In the genomic region with DNA sequence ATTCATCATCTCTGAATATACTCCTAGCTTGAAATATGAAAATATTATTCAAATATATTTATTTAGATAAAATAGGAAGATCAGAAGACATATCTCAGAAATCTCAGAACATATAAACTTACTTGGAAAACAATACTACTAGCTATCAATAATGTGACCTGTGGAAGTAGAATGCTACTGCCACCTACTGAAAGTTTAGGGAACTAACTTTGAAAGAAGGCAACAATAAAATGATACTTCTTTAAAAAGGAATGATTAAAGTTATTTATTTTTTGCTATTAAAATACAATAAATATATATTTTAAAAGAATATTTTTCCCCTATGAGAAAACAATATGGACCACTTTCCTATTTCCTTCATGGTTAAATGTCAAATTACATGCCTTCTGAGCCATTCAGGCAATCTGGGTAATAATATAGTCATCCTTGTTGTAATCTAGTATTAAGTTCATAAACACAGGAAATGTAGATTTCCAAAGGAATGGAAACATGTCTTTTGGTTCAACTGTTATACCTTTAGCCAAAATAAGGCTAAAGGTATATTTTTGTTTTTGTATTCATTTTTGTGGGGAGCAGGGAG, we compare ENCODE assay signal across 8 cellular contexts. TPM values are rescaled to one million over a fixed set of nuclear protein-coding genes. Genes with fewer than 3 reads are reported as not detected.
A peak's percentile ranks its signal among the peaks of the same experiment; 100 is the strongest.
DNase-seq lines count a peak whose midpoint lies in the region; ATAC-seq and TF ChIP-seq lines count a peak whose summit lies in the region.

No MANE protein-coding gene starts in this region.

- DNase-seq in NOMO-1 treated with DMSO at 0.1 percent for 48 hours (lab: John Stamatoyannopoulos, UW; ENCODE audit: unreplicated experiment), result peak; percentile 40
- DNase-seq in NOMO-1 treated with dmso at 0.1 percent for 144 hours (lab: John Stamatoyannopoulos, UW; ENCODE audit: unreplicated experiment), result no peak
- DNase-seq in Panc1 (ENCODE audit: low read depth, low spot score), result no peak
- peak; percentile 6 for DNase-seq in fibroblast of gingiva (ENCODE audit: low read depth)
- DNase-seq in gastrocnemius medialis, result no peak
- no peak for DNase-seq in NCI-H226
- no peak for DNase-seq in activated naive CD8-positive, alpha-beta T cell treated with anti-CD3 and anti-CD28 coated beads, Interleukin-2, amount 50 U/mL, for 24 hours

- peak; percentile 49 for ATAC-seq in HG02870 (IDR thresholded peaks at IDR 0.05; ENCODE audit: unreplicated experiment)
- ATAC-seq in Panc1, result no peak
- ATAC-seq in gastrocnemius medialis, result no peak
- no peak for ATAC-seq in activated naive CD8-positive, alpha-beta T cell treated with anti-CD3 and anti-CD28 coated beads, Interleukin-2, amount 50 U/mL, for 24 hours

- peaks cover 4% of the 10 kb centered on the region for H3K27me3 ChIP-seq in Panc1 (ENCODE audit: control insufficient read depth, insufficient read depth, low read length)
- H3K27me3 ChIP-seq in gastrocnemius medialis, result no peaks in the 10 kb centered on the region

- H3K27me3 Mint-ChIP-seq in activated naive CD8-positive, alpha-beta T cell treated with anti-CD3 and anti-CD28 coated beads, Interleukin-2, amount 50 U/mL, for 24 hours, result peaks cover 10% of the 10 kb centered on the region

- H3K9me3 ChIP-seq in Panc1 (ENCODE audit: control insufficient read depth, insufficient read depth, low read depth, low read length), result no peaks in the 10 kb centered on the region
- H3K9me3 ChIP-seq in gastrocnemius medialis, result no peaks in the 10 kb centered on the region

- intact Hi-C loops in Panc1 (cut with micrococcal nuclease; ENCODE audit: unreplicated experiment), result loop anchor here (2.0 to 10.0 kb wide), 4 partner anchors 222 to 1804 kb away; a partner anchor contains a TSS
- intact Hi-C loops in gastrocnemius medialis (cut with DNase I; ENCODE audit: low total_unique reads), result loop anchor here (1.0 kb wide), 1 partner anchor 222 kb away; no protein-coding TSS in a partner anchor

- H3K27ac ChIP-seq in Panc1 (ENCODE audit: low read length), result no peak overlapping the region
- no peak overlapping the region for H3K27ac ChIP-seq in gastrocnemius medialis

- TF ChIP-seq CTCF in Panc1 (IDR thresholded peaks at IDR 0.05) (peak; percentile 52; the same call in 1 of the 2 replicates), gastrocnemius medialis (IDR thresholded peaks at IDR 0.05 in 4 of 5, conservative IDR thresholded peaks at IDR 0.05 in 1 of 5) (peak; percentile 35 to 79 (median 67))

- no TSS peak for BruUV-seq in Panc1 (replicated peaks; lab: Mats Ljungman, UMichigan)

- no peaks in the 10 kb centered on the region for H3K36me3 Mint-ChIP-seq in activated naive CD8-positive, alpha-beta T cell treated with anti-CD3 and anti-CD28 coated beads, Interleukin-2, amount 50 U/mL, for 24 hours (ENCODE audit: low read depth)

- H3K4me3 ChIP-seq in Panc1 (ENCODE audit: low read depth in 2 of 2, low read length in 2 of 2) (no peak overlapping the region), gastrocnemius medialis (no peak overlapping the region)

- in situ Hi-C loops in Panc1 (cut with HindIII; ENCODE audit: low pct_unique_long_range_greater_than_20kb, low sequenced_read_pairs), result no loop called here
- in situ Hi-C loops in gastrocnemius medialis (cut with MboI; ENCODE audit: low sequenced_read_pairs in 4 of 4), result loop anchor here (5.0 kb wide), 1 partner anchor 222 kb away; no protein-coding TSS in a partner anchor

- H3K36me3 ChIP-seq in Panc1 (ENCODE audit: control insufficient read depth, insufficient read depth, low read length) (no peaks in the 10 kb centered on the region), gastrocnemius medialis (no peaks in the 10 kb centered on the region)

- no peak for TF ChIP-seq POLR2A in gastrocnemius medialis (IDR thresholded peaks at IDR 0.05)

- H3K27ac Mint-ChIP-seq in activated naive CD8-positive, alpha-beta T cell treated with anti-CD3 and anti-CD28 coated beads, Interleukin-2, amount 50 U/mL, for 24 hours, result no peak overlapping the region

- H3K4me1 ChIP-seq in Panc1 (ENCODE audit: control insufficient read depth, insufficient read depth, low read length) (no peaks in the 10 kb centered on the region), gastrocnemius medialis (peaks cover 4 to 7% of the 10 kb centered on the region in 2 donors)

- POLR2A ChIA-PET in Panc1 (lab: Charles Lee), result no interaction called here

- CTCF ChIA-PET in Panc1 (lab: Charles Lee), result interaction anchor here (0.5 to 0.8 kb wide), 3 partner anchors 126 to 664 kb away, joined by 3 to 8 read pairs (median 4); no protein-coding TSS in a partner anchor

- H3K4me3 Mint-ChIP-seq in activated naive CD8-positive, alpha-beta T cell treated with anti-CD3 and anti-CD28 coated beads, Interleukin-2, amount 50 U/mL, for 24 hours, result no peak overlapping the region

- peaks cover 5% of the 10 kb centered on the region for H3K4me1 Mint-ChIP-seq in activated naive CD8-positive, alpha-beta T cell treated with anti-CD3 and anti-CD28 coated beads, Interleukin-2, amount 50 U/mL, for 24 hours

- H3K9me3 Mint-ChIP-seq in activated naive CD8-positive, alpha-beta T cell treated with anti-CD3 and anti-CD28 coated beads, Interleukin-2, amount 50 U/mL, for 24 hours, result no peaks in the 10 kb centered on the region

RNA-seq across cellular contexts. Expression of a gene that starts 26.0 kb away (rescaled TPM):
- not detected for total RNA-seq in Panc1 (2021; ENCODE audit: unreplicated experiment)
- polyA plus RNA-seq in Panc1 (2012; ENCODE audit: insufficient read length), result not detected
- total RNA-seq in gastrocnemius medialis, result 1 to 10 TPM; 1.6 to 8.2 (median 5.3) TPM

RNA-seq across cellular contexts. Expression of a gene that starts 28.1 kb away (rescaled TPM):
- total RNA-seq in Panc1 (2021; ENCODE audit: unreplicated experiment) (10.5 TPM), gastrocnemius medialis (10 to 100 TPM; 19.4 to 21.9 (median 20.4) TPM)
- 2.0 TPM for polyA plus RNA-seq in Panc1 (2012; ENCODE audit: insufficient read length)

Comparison
In these comparisons a context has a peak if more than half of its experiments do, and no peak if none do; other contexts are left out.
1. DNase-seq: peak in NOMO-1 treated with DMSO at 0.1 percent for 48 hours (single experiment) and fibroblast of gingiva (single experiment); none in NOMO-1 treated with dmso at 0.1 percent for 144 hours (single experiment), Panc1 (single experiment), gastrocnemius medialis (0 of 2), NCI-H226 (single experiment) and activated naive CD8-positive, alpha-beta T cell treated with anti-CD3 and anti-CD28 coated beads, Interleukin-2, amount 50 U/mL, for 24 hours (single experiment).